8 cellular contexts compared by ENCODE assay signal in the genomic region with DNA sequence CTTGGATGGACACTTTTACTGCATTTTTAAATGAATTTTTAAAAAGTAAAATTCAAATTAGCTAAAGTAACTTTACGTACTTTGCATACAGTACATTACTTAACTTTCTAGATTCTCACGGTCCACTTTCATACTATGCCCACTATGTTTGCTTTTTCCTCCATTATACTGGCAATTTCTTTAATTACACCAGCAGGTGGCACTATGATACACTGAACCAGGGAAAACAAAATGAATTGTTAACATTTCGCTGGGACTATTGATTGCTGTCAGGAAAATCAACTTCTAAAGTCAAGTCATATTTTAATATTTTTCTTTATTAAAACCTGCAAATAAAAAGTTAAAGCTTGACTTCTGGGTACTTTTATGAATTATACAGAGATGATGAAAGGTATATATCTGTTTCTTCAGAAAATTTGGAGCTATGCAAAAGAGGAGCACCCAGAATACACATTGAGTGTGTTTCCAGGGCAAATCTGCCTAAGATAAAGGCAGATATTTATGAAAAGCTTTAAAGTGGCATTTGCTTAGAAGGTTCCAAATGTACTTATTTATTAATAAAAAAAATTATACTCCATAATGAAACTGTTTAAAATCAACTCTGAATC. TPM values are rescaled to one million over a fixed set of nuclear protein-coding genes. Genes with fewer than 3 reads are reported as not detected.
DNase-seq lines count a peak whose midpoint lies in the region; ATAC-seq, FAIRE-seq and TF ChIP-seq lines count a peak whose summit lies in the region.

No MANE protein-coding gene starts in this region.

- no peak overlapping the region for H3K4me3 ChIP-seq in parathyroid adenoma (ENCODE audit: low read depth, low read length)

- no peaks in the 10 kb centered on the region for H3K36me3 Mint-ChIP-seq in activated T-cell treated with anti-CD3 and anti-CD28 coated beads, Interleukin-2, amount 50 U/mL, for 72 hours (ENCODE audit: insufficient read depth in 2 of 2)

- no peaks in the 10 kb centered on the region for H3K4me1 Mint-ChIP-seq in activated T-cell treated with anti-CD3 and anti-CD28 coated beads, Interleukin-2, amount 50 U/mL, for 72 hours (ENCODE audit: low read depth)

- H3K9me3 Mint-ChIP-seq in activated T-cell treated with anti-CD3 and anti-CD28 coated beads, Interleukin-2, amount 50 U/mL, for 72 hours: no peaks in the 10 kb centered on the region

- H3K27ac ChIP-seq in parathyroid adenoma: no peak overlapping the region

- H3K9me3 ChIP-seq in parathyroid adenoma (ENCODE audit: control insufficient read depth, low read length): no peaks in the 10 kb centered on the region

- no peaks in the 10 kb centered on the region for H3K4me1 ChIP-seq in parathyroid adenoma

- no peak overlapping the region for H3K27ac Mint-ChIP-seq in activated T-cell treated with anti-CD3 and anti-CD28 coated beads, Interleukin-2, amount 50 U/mL, for 72 hours

- H3K9ac ChIP-seq in parathyroid adenoma: no peak overlapping the region

- TF ChIP-seq CTCF in parathyroid adenoma (IDR thresholded peaks at IDR 0.05): peak; percentile 65

- no peak overlapping the region for H2AFZ ChIP-seq in parathyroid adenoma

- no peak for TF ChIP-seq POLR2A in erythroblast (IDR thresholded peaks at IDR 0.05; ENCODE audit: low read length)

- no peaks in the 10 kb centered on the region for H3K27me3 ChIP-seq in parathyroid adenoma (ENCODE audit: control insufficient read depth, insufficient read depth, low read length)

- H3K4me3 Mint-ChIP-seq in activated T-cell treated with anti-CD3 and anti-CD28 coated beads, Interleukin-2, amount 50 U/mL, for 72 hours: no peak overlapping the region

- no peak overlapping the region for H3K4me2 ChIP-seq in parathyroid adenoma (ENCODE audit: low read length)

- no peaks in the 10 kb centered on the region for H3K79me2 ChIP-seq in parathyroid adenoma

- H3K27me3 Mint-ChIP-seq in activated T-cell treated with anti-CD3 and anti-CD28 coated beads, Interleukin-2, amount 50 U/mL, for 72 hours (ENCODE audit: low read depth): peaks cover 7% of the 10 kb centered on the region

- no peaks in the 10 kb centered on the region for H3K36me3 ChIP-seq in parathyroid adenoma (ENCODE audit: control insufficient read depth, insufficient read depth, low read length)

- peak; percentile 33 to 39 for ATAC-seq in activated T-cell treated with anti-CD3 and anti-CD28 coated beads, Interleukin-2, amount 50 U/mL, for 72 hours (replicated peaks in 1 of 2)
- peak; percentile 82 for ATAC-seq in GM21515 (IDR thresholded peaks at IDR 0.05; ENCODE audit: unreplicated experiment)

- no peak for DNase-seq in activated T-cell treated with anti-CD3 and anti-CD28 coated beads, Interleukin-2, amount 50 U/mL, for 72 hours
- no peak for DNase-seq in activated T-cell treated with anti-CD3 and anti-CD28 coated beads, Interleukin-2, amount 50 U/mL, for 1 hour
- DNase-seq in HTR-8/SVneo (ENCODE audit: insufficient read length, low spot score): peak; percentile 22
- DNase-seq in SHP77 (lab: John Stamatoyannopoulos, UW): peak; percentile 16 to 46
- DNase-seq in erythroblast (lab: John Stamatoyannopoulos, UW): peak; percentile 25 to 53
- DNase-seq in NCI-H1930 (lab: John Stamatoyannopoulos, UW): no peak

- FAIRE-seq in HTR-8/SVneo (lab: Jason Lieb, UNC): no peak

RNA-seq across cellular contexts. Expression of gene POU1F1, which starts 21.8 kb away (rescaled TPM):
- not detected for total RNA-seq in activated T-cell treated with anti-CD3 and anti-CD28 coated beads, Interleukin-2, amount 50 U/mL, for 72 hours

Comparison
In these comparisons a context has a peak if more than half of its experiments do, and no peak if none do; other contexts are left out.
1. DNase-seq: peak in HTR-8/SVneo (single experiment), SHP77 (2 of 2) and erythroblast (2 of 2); none in activated T-cell treated with anti-CD3 and anti-CD28 coated beads, Interleukin-2, amount 50 U/mL, for 72 hours (0 of 2), activated T-cell treated with anti-CD3 and anti-CD28 coated beads, Interleukin-2, amount 50 U/mL, for 1 hour (single experiment) and NCI-H1930 (0 of 2).